29 cellular contexts compared by ENCODE assay signal in the genomic region with DNA sequence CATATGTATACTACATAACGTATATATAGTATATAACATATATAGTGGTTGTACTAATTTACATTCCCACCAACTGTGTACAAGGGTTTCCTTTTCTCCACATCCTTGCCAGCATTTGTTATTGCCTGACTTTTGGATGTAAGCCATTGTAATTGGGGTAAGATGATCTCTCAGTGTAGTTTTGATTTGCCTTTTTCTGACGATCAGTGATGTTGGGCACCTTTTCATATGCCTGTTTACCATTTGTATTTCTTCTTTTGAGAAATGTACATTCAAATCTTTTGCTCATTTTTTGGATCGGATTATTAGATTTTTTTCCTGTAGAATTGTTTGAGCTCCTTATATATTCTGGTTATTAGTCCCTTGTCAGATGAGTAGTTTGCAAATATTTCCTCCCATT.
A peak's percentile ranks its signal among the peaks of the same experiment; 100 is the strongest.
DNase-seq lines count a peak whose midpoint lies in the region; ATAC-seq and TF ChIP-seq lines count a peak whose summit lies in the region.
"Had no signal": no experiment of that assay in that cellular context is flagged by ENCODE, and none has a peak within 500 bp of the region (broad histone marks: within the 10 kb centered on the region; RNA-seq: fewer than 3 reads in every experiment).

No MANE protein-coding gene starts in this region.

- ATAC-seq in activated CD4-positive, CD25-positive, alpha-beta regulatory T cell treated with anti-CD3 and anti-CD28 coated beads, Interleukin-2, amount 50 U/mL, for 24 hours = no peak
- ATAC-seq in GM18907 (IDR thresholded peaks at IDR 0.05; ENCODE audit: unreplicated experiment) = no peak
- ATAC-seq: activated CD8-positive, alpha-beta memory T cell treated with anti-CD3 and anti-CD28 coated beads, Interleukin-2, amount 10 ng/mL, durations not matched to agents 7 days and 5 days; activated T-cell treated with anti-CD3 and anti-CD28 coated beads, Interleukin-2, amount 50 U/mL, for 4 hours; effector memory CD8-positive, alpha-beta T cell; heart left ventricle; natural killer cell; T-helper 17 cell had no signal

- no peak for TF ChIP-seq CTCF in VCaP (conservative IDR thresholded peaks at IDR 0.05)

- H3K27ac ChIP-seq in VCaP (peak overlapping the region; percentile 94), substantia nigra (ENCODE audit: low read depth, low read length, poor library complexity, severe bottlenecking) (peak overlapping the region; percentile 98)
- H3K27ac ChIP-seq: 22Rv1, brain microvascular endothelial cell, C4-2B, heart left ventricle, Peyer's patch, upper lobe of left lung had no signal

- DNase-seq in DMS 273 (lab: John Stamatoyannopoulos, UW; ENCODE audit: unreplicated experiment) (peak; percentile 63), DMS 273 treated with DMSO at 0.1 percent for 48 hours (lab: John Stamatoyannopoulos, UW) (no peak), fibroblast of peridontal ligament (ENCODE audit: extremely low read depth) (peak; percentile 55), substantia nigra (lab: John Stamatoyannopoulos, UW) (no peak)
- DNase-seq in activated T-cell treated with anti-CD3 and anti-CD28 coated beads, Interleukin-2, amount 50 U/mL, for 48 hours = no peak
- DNase-seq: activated CD4-positive, alpha-beta T cell treated with anti-CD3 and anti-CD28 coated beads, Interleukin-2, amount 50 U/mL, for 4 hours; activated CD8-positive, alpha-beta memory T cell treated with anti-CD3 and anti-CD28 coated beads, Interleukin-2, amount 10 ng/mL, durations not matched to agents 7 days and 5 days; activated T-cell treated with anti-CD3 and anti-CD28 coated beads, Interleukin-2, amount 50 U/mL, for 4 hours; brain microvascular endothelial cell; DMS79 treated with DMSO at 0.1 percent for 48 hours; effector memory CD8-positive, alpha-beta T cell; erythroblast; heart left ventricle; kidney; midbrain; natural killer cell; NCI-H1694; NCI-H524 treated with DMSO at 0.1 percent for 48 hours; nucleus accumbens; Peyer's patch; SHP77; stimulated activated CD4-positive, alpha-beta T cell treated with anti-CD3 and anti-CD28 coated beads, Interleukin-4, amount 100 ng/mL, for 4 hours; T-helper 17 cell; upper lobe of left lung had no signal

Comparison
In these comparisons a context has a peak if more than half of its experiments do, and no peak if none do; other contexts are left out.
1. DNase-seq: peak in DMS 273 (single experiment) and fibroblast of peridontal ligament (single experiment); none in DMS 273 treated with DMSO at 0.1 percent for 48 hours (single experiment), substantia nigra (0 of 49) and activated T-cell treated with anti-CD3 and anti-CD28 coated beads, Interleukin-2, amount 50 U/mL, for 48 hours (0 of 2).